ENCODE assay signal across 10 cellular contexts in the genomic region with DNA sequence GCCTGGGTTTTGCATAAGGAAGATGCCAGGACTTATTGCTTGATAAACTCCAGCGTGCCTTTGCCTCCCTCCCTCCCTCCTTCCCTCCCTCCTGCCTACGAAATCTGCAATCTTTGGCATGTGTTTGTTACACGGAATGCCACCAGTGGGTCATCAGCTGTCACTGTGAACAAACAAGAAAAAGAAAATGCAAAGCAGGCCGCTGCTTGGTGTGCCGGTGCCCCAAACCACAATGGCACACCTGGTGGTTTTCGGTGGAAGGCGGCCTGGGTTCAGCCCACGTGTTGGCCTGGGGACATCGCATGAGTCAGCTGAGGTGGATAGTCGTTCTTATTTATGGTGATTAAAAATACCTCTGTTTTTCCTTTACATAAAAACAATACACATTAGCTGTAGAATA. TPM values are rescaled to one million over a fixed set of nuclear protein-coding genes. Genes with fewer than 3 reads are reported as not detected.
DNase-seq lines count a peak whose midpoint lies in the region; ATAC-seq and TF ChIP-seq lines count a peak whose summit lies in the region.
"Had no signal": no experiment of that assay in that cellular context is flagged by ENCODE, and none has a peak within 500 bp of the region (broad histone marks: within the 10 kb centered on the region; RNA-seq: fewer than 3 reads in every experiment).

No MANE protein-coding gene starts in this region.

- H3K9me3 Mint-ChIP-seq in chondrocyte (ENCODE audit: low read depth): no peaks in the 10 kb centered on the region
- H3K9me3 Mint-ChIP-seq in WTC11: no peaks in the 10 kb centered on the region
- H3K9me3 Mint-ChIP-seq: immature natural killer cell had no signal

- H3K4me1 Mint-ChIP-seq in chondrocyte (ENCODE audit: low read depth): peaks cover 7% of the 10 kb centered on the region
- H3K4me1 Mint-ChIP-seq in WTC11: 0 out of 2 replicates have a peak, but pooled peaks cover 2% of the 10 kb centered on the region

- H3K27me3 Mint-ChIP-seq in chondrocyte (ENCODE audit: low read depth): peaks cover 2% of the 10 kb centered on the region
- H3K27me3 Mint-ChIP-seq in WTC11 (ENCODE audit: low read depth): no peaks in the 10 kb centered on the region

- DNase-seq in NCI-H526 treated with DMSO at 0.1 percent for 48 hours (lab: John Stamatoyannopoulos, UW) (peak; percentile 68), kidney tubule cell (ENCODE audit: low spot score) (peak; percentile 42), erythroblast (lab: John Stamatoyannopoulos, UW) (no peak), chondrocyte (ENCODE audit: low spot score) (no peak), WTC11 (ENCODE audit: low spot score) (no peak)
- DNase-seq: activated naive CD4-positive, alpha-beta T cell had no signal

- no peak for TF ChIP-seq CTCF in chondrocyte (IDR thresholded peaks at IDR 0.05)
- no peak for TF ChIP-seq CTCF in WTC11 (IDR thresholded peaks at IDR 0.05)

- POLR2A ChIA-PET in WTC11 (lab: Charles Lee): interaction anchor here (0.6 kb wide), 1 partner anchor 385 kb away, joined by 4 read pairs; no protein-coding TSS in a partner anchor

- H3K27ac Mint-ChIP-seq in chondrocyte (ENCODE audit: unreplicated experiment) (no peak overlapping the region), WTC11 (no peak overlapping the region)
- H3K27ac Mint-ChIP-seq: immature natural killer cell had no signal

- CTCF ChIA-PET in WTC11 (lab: Charles Lee): interaction anchor here (0.6 to 4.3 kb wide), 3 partner anchors 105 to 221 kb away, joined by 3 to 33 read pairs (median 3); no protein-coding TSS in a partner anchor

- H3K4me3 Mint-ChIP-seq in chondrocyte (ENCODE audit: unreplicated experiment) (no peak overlapping the region), WTC11 (no peak overlapping the region)
- H3K4me3 Mint-ChIP-seq: immature natural killer cell had no signal

- no peak for TF ChIP-seq POLR2A in erythroblast (IDR thresholded peaks at IDR 0.05; ENCODE audit: low read length)

- no peaks in the 10 kb centered on the region for H3K36me3 Mint-ChIP-seq in chondrocyte (ENCODE audit: low read depth)
- no peaks in the 10 kb centered on the region for H3K36me3 Mint-ChIP-seq in WTC11
- H3K36me3 Mint-ChIP-seq: immature natural killer cell had no signal

- ATAC-seq in GM18498 (IDR thresholded peaks at IDR 0.05; ENCODE audit: unreplicated experiment): peak; percentile 76
- ATAC-seq in GM21786 (IDR thresholded peaks at IDR 0.05; ENCODE audit: unreplicated experiment): peak; percentile 60
- no peak for ATAC-seq in HG03095 (IDR thresholded peaks at IDR 0.05; ENCODE audit: unreplicated experiment)
- no peak for ATAC-seq in WTC11

TF ChIP-seq in WTC11, 78 proteins besides CTCF, POLR2A, EP300 and RAD21:
- TF ChIP-seq, protein P1, sequence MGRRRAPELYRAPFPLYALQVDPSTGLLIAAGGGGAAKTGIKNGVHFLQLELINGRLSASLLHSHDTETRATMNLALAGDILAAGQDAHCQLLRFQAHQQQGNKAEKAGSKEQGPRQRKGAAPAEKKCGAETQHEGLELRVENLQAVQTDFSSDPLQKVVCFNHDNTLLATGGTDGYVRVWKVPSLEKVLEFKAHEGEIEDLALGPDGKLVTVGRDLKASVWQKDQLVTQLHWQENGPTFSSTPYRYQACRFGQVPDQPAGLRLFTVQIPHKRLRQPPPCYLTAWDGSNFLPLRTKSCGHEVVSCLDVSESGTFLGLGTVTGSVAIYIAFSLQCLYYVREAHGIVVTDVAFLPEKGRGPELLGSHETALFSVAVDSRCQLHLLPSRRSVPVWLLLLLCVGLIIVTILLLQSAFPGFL (CRISPR knock-in tag; IDR thresholded peaks at IDR 0.05; ENCODE audit: borderline replicate concordance): no peak
- TF ChIP-seq, protein P2, sequence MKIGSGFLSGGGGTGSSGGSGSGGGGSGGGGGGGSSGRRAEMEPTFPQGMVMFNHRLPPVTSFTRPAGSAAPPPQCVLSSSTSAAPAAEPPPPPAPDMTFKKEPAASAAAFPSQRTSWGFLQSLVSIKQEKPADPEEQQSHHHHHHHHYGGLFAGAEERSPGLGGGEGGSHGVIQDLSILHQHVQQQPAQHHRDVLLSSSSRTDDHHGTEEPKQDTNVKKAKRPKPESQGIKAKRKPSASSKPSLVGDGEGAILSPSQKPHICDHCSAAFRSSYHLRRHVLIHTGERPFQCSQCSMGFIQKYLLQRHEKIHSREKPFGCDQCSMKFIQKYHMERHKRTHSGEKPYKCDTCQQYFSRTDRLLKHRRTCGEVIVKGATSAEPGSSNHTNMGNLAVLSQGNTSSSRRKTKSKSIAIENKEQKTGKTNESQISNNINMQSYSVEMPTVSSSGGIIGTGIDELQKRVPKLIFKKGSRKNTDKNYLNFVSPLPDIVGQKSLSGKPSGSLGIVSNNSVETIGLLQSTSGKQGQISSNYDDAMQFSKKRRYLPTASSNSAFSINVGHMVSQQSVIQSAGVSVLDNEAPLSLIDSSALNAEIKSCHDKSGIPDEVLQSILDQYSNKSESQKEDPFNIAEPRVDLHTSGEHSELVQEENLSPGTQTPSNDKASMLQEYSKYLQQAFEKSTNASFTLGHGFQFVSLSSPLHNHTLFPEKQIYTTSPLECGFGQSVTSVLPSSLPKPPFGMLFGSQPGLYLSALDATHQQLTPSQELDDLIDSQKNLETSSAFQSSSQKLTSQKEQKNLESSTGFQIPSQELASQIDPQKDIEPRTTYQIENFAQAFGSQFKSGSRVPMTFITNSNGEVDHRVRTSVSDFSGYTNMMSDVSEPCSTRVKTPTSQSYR (CRISPR knock-in tag; IDR thresholded peaks at IDR 0.05): no peak
- TF ChIP-seq SMAD4 (CRISPR knock-in tag; IDR thresholded peaks at IDR 0.05): no peak
- no peak for TF ChIP-seq ZNF416 (CRISPR knock-in tag; IDR thresholded peaks at IDR 0.05)
- no peak for TF ChIP-seq ZNF121 (CRISPR knock-in tag; IDR thresholded peaks at IDR 0.05)
- TF ChIP-seq IRF1 (CRISPR knock-in tag; IDR thresholded peaks at IDR 0.05): no peak
- TF ChIP-seq JUN (CRISPR knock-in tag; IDR thresholded peaks at IDR 0.05): no peak
- no peak for TF ChIP-seq AR (CRISPR knock-in tag; IDR thresholded peaks at IDR 0.05)

RNA-seq across cellular contexts. Expression of gene IFNLR1, which starts 16.3 kb away (rescaled TPM):
- total RNA-seq in chondrocyte: 0.12 to 0.22 TPM in 2 of 3 replicates, not detected in the other
- 6.6 to 7.9 TPM (median 7.7 TPM) in 3 replicates for total RNA-seq in WTC11 (2021)

Comparison
In these comparisons a context has a peak if more than half of its experiments do, and no peak if none do; other contexts are left out.
1. ATAC-seq: peak in GM18498 (single experiment) and GM21786 (single experiment); none in HG03095 (single experiment) and WTC11 (single experiment).
2. DNase-seq: peak in NCI-H526 treated with DMSO at 0.1 percent for 48 hours (single experiment) and kidney tubule cell (single experiment); none in erythroblast (0 of 2), chondrocyte (single experiment) and WTC11 (single experiment).